8 cellular contexts compared by ENCODE assay signal in the genomic region with DNA sequence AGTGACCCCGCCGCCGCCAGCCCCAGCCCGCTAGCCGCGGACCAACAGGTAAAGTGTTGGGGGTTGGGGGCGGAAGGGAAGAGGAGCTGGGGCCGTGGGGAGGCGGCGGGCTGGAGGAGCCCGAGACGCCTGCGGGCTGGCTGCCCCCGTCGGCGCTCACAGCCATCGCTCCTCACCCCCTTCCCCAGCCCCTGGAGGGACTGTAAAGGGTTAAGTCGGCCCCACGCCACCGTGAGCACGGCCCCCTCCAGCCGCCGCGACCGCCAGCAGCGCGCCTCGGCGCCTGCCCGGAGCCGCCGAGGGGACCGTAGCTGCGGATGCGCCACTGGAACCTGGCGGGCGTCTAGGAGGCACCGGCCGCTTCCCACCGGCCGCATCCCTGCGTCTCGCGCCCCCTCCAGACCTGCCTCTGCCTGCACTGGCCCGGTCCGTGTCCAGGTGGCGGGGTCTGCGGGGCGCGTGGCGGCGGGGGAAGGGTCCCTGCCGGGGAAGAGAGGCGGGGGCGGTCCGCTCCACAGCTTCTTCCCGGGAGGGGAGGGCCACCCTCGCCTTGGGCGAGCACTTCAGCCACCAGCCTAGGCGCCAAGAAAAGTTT. TPM values are rescaled to one million over a fixed set of nuclear protein-coding genes. Genes with fewer than 3 reads are reported as not detected.
DNase-seq lines count a peak whose midpoint lies in the region; ATAC-seq and TF ChIP-seq lines count a peak whose summit lies in the region.

No MANE protein-coding gene starts in this region.

- H3K4me1 ChIP-seq in aorta (ENCODE audit: control insufficient read depth in 1 of 2, insufficient read depth in 2 of 2, low read length in 2 of 2) = no peaks in the 10 kb centered on the region

- TF ChIP-seq CTCF in AG04449 (IDR thresholded peaks at IDR 0.05; ENCODE audit: insufficient read depth, low read length, missing control alignments) = no peak
- TF ChIP-seq CTCF in epithelial cell of esophagus (IDR thresholded peaks at IDR 0.05; ENCODE audit: insufficient read depth, low read depth, low read length, missing control alignments) = no peak

- H3K9me3 Mint-ChIP-seq in naive B cell = peaks cover 0 to 2% (median 0%) of the 10 kb centered on the region in 7 donors

- no peak overlapping the region for H3K27ac Mint-ChIP-seq in naive B cell

- intact Hi-C loops in aorta (cut with DNase I) = loop anchor here in 1 of 2 donors (10.0 kb wide), 1 partner anchor 321 kb away; the partner anchor contains the start of gene SIAH2

- ATAC-seq in GM18907 (IDR thresholded peaks at IDR 0.05; ENCODE audit: unreplicated experiment) (peak; percentile 24), HG03460 (IDR thresholded peaks at IDR 0.05; ENCODE audit: unreplicated experiment) (peak; percentile 27), naive B cell (ENCODE audit: low read depth in 2 of 2) (peak; percentile 8 to 15), aorta (ENCODE audit: low FRiP score) (peak; percentile 49)

- H3K27me3 Mint-ChIP-seq in naive B cell = peaks cover 50 to 55% (median 53%) of the 10 kb centered on the region in 3 donors

- no peaks in the 10 kb centered on the region for H3K9me3 ChIP-seq in aorta (ENCODE audit: control insufficient read depth, low read length)

- no peaks in the 10 kb centered on the region for H3K27me3 ChIP-seq in aorta (ENCODE audit: control insufficient read depth in 1 of 2, insufficient read depth in 2 of 2, low read length in 1 of 2)

- POLR2A ChIA-PET in AG04449 (lab: Yijun Ruan, JAX) = interaction anchor here (1.1 kb wide), 1 partner anchor 10 kb away, joined by 3 read pairs; no protein-coding TSS in a partner anchor

- CTCF ChIA-PET in AG04449 (lab: Yijun Ruan, JAX) = interaction anchor here (0.7 to 4.6 kb wide), 19 partner anchors 8 to 365 kb away, joined by 3 to 25 read pairs (median 4); no protein-coding TSS in a partner anchor

- DNase-seq in AG04449 (ENCODE audit: low read depth, low spot score) (no peak), UCSD-AML1 (lab: John Stamatoyannopoulos, UW; ENCODE audit: unreplicated experiment) (peak; percentile 61), epithelial cell of esophagus (ENCODE audit: low read depth) (no peak), naive B cell (peak; percentile 3), aorta (peak; percentile 48 to 79), HUDEP-2 (lab: John Stamatoyannopoulos, UW; ENCODE audit: unreplicated experiment in 76 of 76) (no peak)

- no peaks in the 10 kb centered on the region for H3K36me3 ChIP-seq in aorta (ENCODE audit: control insufficient read depth in 1 of 2, insufficient read depth in 2 of 2, low read length in 1 of 2)

- 0 to 1% methylated on average over 48 to 60 of the region's 60 CpGs for WGBS in aorta, 2 donors

- H3K27ac ChIP-seq in aorta (ENCODE audit: low read depth in 1 of 2, low read length in 2 of 2) = no peak overlapping the region

- H3K4me3 ChIP-seq in AG04449 (ENCODE audit: low read depth, low read length) (peak overlapping the region; percentile 57), epithelial cell of esophagus (ENCODE audit: low read length) (peak overlapping the region; percentile 50), aorta (ENCODE audit: low read length in 2 of 2) (peak overlapping the region; percentile 51 to 66)

- peak overlapping the region in 7 of 8 donors; percentile 85 to 95 (median 91) for H3K4me3 Mint-ChIP-seq in naive B cell

- H3K36me3 Mint-ChIP-seq in naive B cell = no peaks in the 10 kb centered on the region

- peaks cover 14 to 16% (median 15%) of the 10 kb centered on the region in 3 donors for H3K4me1 Mint-ChIP-seq in naive B cell

RNA-seq across cellular contexts. Expression of gene MED12L, which starts 0.5 kb away (rescaled TPM):
- polyA plus RNA-seq in naive B cell (ENCODE audit: low read depth in 6 of 6) (under 1 TPM in 2 of 6 donors, not detected in 4; 0.22 to 0.23 TPM), aorta (not detected)
- total RNA-seq in aorta = 1 to 10 TPM; 1.1 to 2.3 TPM

Comparison
In these comparisons a context has a peak if more than half of its experiments do, and no peak if none do; other contexts are left out.
1. DNase-seq: peak in UCSD-AML1 (single experiment), naive B cell (single experiment) and aorta (2 of 2); none in AG04449 (single experiment), epithelial cell of esophagus (single experiment) and HUDEP-2 (0 of 76).
2. Peak in every context shown above with its lines, with median percentiles within 50 percentile points of each other: H3K4me3 ChIP-seq and ATAC-seq.